ENCODE assay signal across 1 cellular context in the genomic region with DNA sequence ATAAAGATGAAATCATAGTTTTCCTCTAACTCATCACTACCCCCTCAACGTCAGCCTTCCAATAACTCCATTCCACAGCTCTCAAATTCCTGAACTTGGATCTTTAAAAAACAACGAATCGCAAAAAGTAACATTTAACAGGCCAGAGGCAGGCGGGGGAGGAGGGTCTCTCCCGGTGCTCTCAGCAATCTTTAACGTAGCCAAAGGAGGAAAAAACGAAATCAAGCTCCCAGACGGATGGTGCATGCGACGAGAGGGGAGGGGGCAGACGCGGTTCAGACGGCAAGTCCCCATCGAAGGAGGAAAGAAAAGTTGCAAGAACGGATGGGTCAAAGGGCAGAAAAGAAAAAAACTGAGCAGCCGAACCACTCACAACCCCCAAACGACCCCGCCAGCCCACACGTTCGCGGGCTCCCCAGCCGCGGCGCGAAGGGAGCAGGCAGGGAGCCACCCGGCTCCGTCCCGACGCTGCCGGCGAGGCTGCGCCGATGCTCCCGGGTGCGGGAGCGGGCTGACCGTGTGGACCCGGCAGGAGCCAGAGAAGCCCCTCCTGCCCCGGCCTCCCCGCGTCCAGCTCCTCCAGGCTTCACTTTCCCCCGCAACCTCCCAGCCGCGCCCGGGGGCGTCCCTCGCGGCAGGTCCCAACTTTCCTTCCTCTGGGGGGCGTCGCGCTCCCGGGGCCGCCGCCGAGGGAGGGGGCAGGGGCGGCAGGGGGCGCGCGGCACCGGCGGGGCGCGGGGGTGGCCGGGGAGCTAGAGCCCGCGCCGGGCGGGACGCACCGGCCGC.
TF ChIP-seq lines count a peak whose summit lies in the region.

No MANE protein-coding gene starts in this region.

TF ChIP-seq in IMR-90, 13 proteins besides CTCF, POLR2A, EP300 and RAD21:
- TF ChIP-seq FOS (IDR thresholded peaks at IDR 0.05; ENCODE audit: low read depth, low read length) (0 out of 2 replicates have a peak, but pooled peaks have one; percentile 2), RFX5 (IDR thresholded peaks at IDR 0.05; ENCODE audit: low read depth, low read length) (no peak), BHLHE40 (IDR thresholded peaks at IDR 0.05; ENCODE audit: low read depth, low read length) (no peak), MAZ (IDR thresholded peaks at IDR 0.05; ENCODE audit: borderline replicate concordance, low read depth, low read length) (no peak)
- TF ChIP-seq, protein P1, sequence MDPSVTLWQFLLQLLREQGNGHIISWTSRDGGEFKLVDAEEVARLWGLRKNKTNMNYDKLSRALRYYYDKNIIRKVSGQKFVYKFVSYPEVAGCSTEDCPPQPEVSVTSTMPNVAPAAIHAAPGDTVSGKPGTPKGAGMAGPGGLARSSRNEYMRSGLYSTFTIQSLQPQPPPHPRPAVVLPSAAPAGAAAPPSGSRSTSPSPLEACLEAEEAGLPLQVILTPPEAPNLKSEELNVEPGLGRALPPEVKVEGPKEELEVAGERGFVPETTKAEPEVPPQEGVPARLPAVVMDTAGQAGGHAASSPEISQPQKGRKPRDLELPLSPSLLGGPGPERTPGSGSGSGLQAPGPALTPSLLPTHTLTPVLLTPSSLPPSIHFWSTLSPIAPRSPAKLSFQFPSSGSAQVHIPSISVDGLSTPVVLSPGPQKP (IDR thresholded peaks at IDR 0.05; ENCODE audit: borderline replicate concordance, low read depth, low read length), result no peak
TF ChIP-seq in IMR-90: peak in this region for 1.
